Comparison of ENCODE assay signal across 3 cellular contexts in genomic region chr14:64501326-64502171, GRCh38.
A peak's percentile ranks its signal among the peaks of the same experiment; 100 is the strongest.
TF ChIP-seq lines count a peak whose summit lies in the region.

No MANE protein-coding gene starts in this region.

TF ChIP-seq in GM12891, 5 proteins besides CTCF, POLR2A, EP300 and RAD21:
- TF ChIP-seq PAX5 (IDR thresholded peaks at IDR 0.05; ENCODE audit: insufficient read depth, low read length, severe bottlenecking) (no peak), TAF1 (IDR thresholded peaks at IDR 0.05; ENCODE audit: low read depth, low read length) (no peak), POLR2AphosphoS5 (IDR thresholded peaks at IDR 0.05; ENCODE audit: low read depth, low read length) (no peak), SPI1 (IDR thresholded peaks at IDR 0.05; ENCODE audit: low read depth, low read length) (no peak), POU2F2 (IDR thresholded peaks at IDR 0.05; ENCODE audit: low read depth, low read length) (no peak)

TF ChIP-seq in SK-N-SH treated with all-trans-retinoic acid at 6 μM for 48 hours, 23 proteins besides CTCF, POLR2A, EP300 and RAD21:
- TF ChIP-seq PATZ1 (CRISPR knock-in tag; IDR thresholded peaks at IDR 0.05; ENCODE audit: borderline replicate concordance) (peak; percentile 66; the same call in 1 of the 2 replicates), TCF4 (CRISPR knock-in tag; IDR thresholded peaks at IDR 0.05; ENCODE audit: borderline replicate concordance) (peak; percentile 21; the same call in 1 of the 2 replicates), ARNTL (CRISPR knock-in tag; IDR thresholded peaks at IDR 0.05; ENCODE audit: borderline replicate concordance, low read depth) (no peak), POU6F1 (CRISPR knock-in tag; IDR thresholded peaks at IDR 0.05; ENCODE audit: borderline replicate concordance, low read depth) (no peak), ISL1 (CRISPR knock-in tag; IDR thresholded peaks at IDR 0.05) (0 out of 2 replicates have a peak, but pooled peaks have one; percentile 14)

TF ChIP-seq in H1, 55 proteins besides CTCF, POLR2A, EP300 and RAD21:
- TF ChIP-seq CHD2 (IDR thresholded peaks at IDR 0.05; ENCODE audit: low read length) (no peak), CEBPB (IDR thresholded peaks at IDR 0.05; ENCODE audit: low read depth, low read length) (peak; percentile 75), SUZ12 (IDR thresholded peaks at IDR 0.05; ENCODE audit: low read length) (no peak), SP1 (IDR thresholded peaks at IDR 0.05; ENCODE audit: low read depth, low read length) (no peak), ATF3 (IDR thresholded peaks at IDR 0.05; ENCODE audit: insufficient read depth, low read depth, low read length) (no peak), BRCA1 (IDR thresholded peaks at IDR 0.05; ENCODE audit: low read depth, low read length) (no peak)
